In the genomic region with DNA sequence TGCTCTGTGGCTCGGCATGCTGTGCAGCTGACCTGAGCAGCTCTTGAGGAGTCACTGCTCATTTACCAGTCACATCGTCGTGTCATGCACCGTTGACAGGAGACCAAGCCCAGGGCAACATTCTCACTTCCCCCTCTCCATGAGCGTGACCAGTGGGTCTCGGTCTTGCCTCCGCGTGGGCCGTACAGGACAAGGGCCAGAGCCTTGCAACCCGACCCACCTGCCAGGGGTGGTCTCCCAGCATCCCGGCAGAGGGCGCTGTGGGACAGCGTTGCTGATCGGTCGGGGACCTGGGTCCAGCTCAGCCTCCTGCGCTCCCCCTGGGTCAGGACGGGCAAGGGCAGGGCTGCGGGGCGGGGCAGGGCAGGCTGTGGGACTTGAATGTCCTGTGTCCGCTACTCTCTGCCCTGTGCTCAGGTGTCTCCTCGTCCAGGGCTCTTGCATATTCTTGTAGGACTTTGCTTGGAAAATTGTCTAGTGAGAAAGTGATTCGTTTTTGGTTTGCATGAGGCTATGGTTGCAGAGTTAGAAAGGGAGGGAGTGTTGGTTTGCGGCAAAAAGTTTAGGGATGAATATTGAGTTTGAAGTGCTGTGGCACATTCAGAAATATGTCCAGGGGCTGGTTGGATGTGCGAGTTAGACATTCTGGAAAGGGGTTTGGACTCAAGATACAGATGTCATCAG, we compare ENCODE assay signal across 1 cellular context.
TF ChIP-seq lines count a peak whose summit lies in the region.

No MANE protein-coding gene starts in this region.

TF ChIP-seq in HepG2, 621 proteins besides CTCF, POLR2A, EP300 and RAD21 (continued from another document):
- TF ChIP-seq, protein P1, sequence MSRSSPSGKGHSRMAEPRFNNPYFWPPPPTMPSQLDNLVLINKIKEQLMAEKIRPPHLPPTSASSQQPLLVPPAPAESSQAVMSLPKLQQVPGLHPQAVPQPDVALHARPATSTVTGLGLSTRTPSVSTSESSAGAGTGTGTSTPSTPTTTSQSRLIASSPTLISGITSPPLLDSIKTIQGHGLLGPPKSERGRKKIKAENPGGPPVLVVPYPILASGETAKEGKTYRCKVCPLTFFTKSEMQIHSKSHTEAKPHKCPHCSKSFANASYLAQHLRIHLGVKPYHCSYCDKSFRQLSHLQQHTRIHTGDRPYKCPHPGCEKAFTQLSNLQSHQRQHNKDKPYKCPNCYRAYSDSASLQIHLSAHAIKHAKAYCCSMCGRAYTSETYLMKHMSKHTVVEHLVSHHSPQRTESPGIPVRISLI (CRISPR knock-in tag; IDR thresholded peaks at IDR 0.05; ENCODE audit: borderline replicate concordance): peak; percentile 28; the same call in 1 of the 2 replicates
- TF ChIP-seq KAT8 (CRISPR knock-in tag; IDR thresholded peaks at IDR 0.05) (peak; percentile 52; the same call in 1 of the 2 replicates), FOXO1 (CRISPR knock-in tag; IDR thresholded peaks at IDR 0.05) (peak; percentile 41), SPEN (CRISPR knock-in tag; IDR thresholded peaks at IDR 0.05; ENCODE audit: low read depth) (peak; percentile 55; the same call in 1 of the 2 replicates), SALL2 (CRISPR knock-in tag; IDR thresholded peaks at IDR 0.05) (0 out of 2 replicates have a peak, but pooled peaks have one; percentile 55), ELF3 (CRISPR knock-in tag; IDR thresholded peaks at IDR 0.05) (0 out of 2 replicates have a peak, but pooled peaks have one; percentile 12), ZMYM4 (CRISPR knock-in tag; IDR thresholded peaks at IDR 0.05) (peak; percentile 66; the same call in 1 of the 2 replicates), SOX5 (CRISPR knock-in tag; IDR thresholded peaks at IDR 0.05; ENCODE audit: borderline replicate concordance) (0 out of 2 replicates have a peak, but pooled peaks have one; percentile 32), EEA1 (CRISPR knock-in tag; IDR thresholded peaks at IDR 0.05; ENCODE audit: borderline replicate concordance) (peak; percentile 69; the same call in 1 of the 2 replicates), KDM2A (CRISPR knock-in tag; IDR thresholded peaks at IDR 0.05; ENCODE audit: borderline replicate concordance, low read depth) (peak; percentile 82), ZNF501 (CRISPR knock-in tag; IDR thresholded peaks at IDR 0.05) (peak; percentile 77; the same call in 1 of the 2 replicates), RXRA (CRISPR knock-in tag; IDR thresholded peaks at IDR 0.05) (peak; percentile 58), NFYC (CRISPR knock-in tag; IDR thresholded peaks at IDR 0.05) (no peak), SOX6 (IDR thresholded peaks at IDR 0.05) (no peak), SOX6 (CRISPR knock-in tag; IDR thresholded peaks at IDR 0.05) (peak; percentile 43; the same call in 1 of the 2 replicates)
- TF ChIP-seq, protein P2, sequence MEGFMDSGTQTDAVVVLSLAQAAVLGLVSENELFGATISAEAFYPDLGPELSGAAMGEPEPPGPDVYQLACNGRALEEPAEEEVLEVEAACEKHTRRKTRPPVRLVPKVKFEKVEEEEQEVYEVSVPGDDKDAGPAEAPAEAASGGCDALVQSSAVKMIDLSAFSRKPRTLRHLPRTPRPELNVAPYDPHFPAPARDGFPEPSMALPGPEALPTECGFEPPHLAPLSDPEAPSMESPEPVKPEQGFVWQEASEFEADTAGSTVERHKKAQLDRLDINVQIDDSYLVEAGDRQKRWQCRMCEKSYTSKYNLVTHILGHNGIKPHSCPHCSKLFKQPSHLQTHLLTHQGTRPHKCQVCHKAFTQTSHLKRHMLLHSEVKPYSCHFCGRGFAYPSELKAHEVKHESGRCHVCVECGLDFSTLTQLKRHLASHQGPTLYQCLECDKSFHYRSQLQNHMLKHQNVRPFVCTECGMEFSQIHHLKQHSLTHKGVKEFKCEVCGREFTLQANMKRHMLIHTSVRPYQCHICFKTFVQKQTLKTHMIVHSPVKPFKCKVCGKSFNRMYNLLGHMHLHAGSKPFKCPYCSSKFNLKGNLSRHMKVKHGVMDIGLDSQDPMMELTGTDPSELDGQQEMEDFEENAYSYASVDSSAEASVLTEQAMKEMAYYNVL (CRISPR knock-in tag; IDR thresholded peaks at IDR 0.05; ENCODE audit: borderline replicate concordance): 0 out of 2 replicates have a peak, but pooled peaks have one; percentile 30
- TF ChIP-seq, protein P3, sequence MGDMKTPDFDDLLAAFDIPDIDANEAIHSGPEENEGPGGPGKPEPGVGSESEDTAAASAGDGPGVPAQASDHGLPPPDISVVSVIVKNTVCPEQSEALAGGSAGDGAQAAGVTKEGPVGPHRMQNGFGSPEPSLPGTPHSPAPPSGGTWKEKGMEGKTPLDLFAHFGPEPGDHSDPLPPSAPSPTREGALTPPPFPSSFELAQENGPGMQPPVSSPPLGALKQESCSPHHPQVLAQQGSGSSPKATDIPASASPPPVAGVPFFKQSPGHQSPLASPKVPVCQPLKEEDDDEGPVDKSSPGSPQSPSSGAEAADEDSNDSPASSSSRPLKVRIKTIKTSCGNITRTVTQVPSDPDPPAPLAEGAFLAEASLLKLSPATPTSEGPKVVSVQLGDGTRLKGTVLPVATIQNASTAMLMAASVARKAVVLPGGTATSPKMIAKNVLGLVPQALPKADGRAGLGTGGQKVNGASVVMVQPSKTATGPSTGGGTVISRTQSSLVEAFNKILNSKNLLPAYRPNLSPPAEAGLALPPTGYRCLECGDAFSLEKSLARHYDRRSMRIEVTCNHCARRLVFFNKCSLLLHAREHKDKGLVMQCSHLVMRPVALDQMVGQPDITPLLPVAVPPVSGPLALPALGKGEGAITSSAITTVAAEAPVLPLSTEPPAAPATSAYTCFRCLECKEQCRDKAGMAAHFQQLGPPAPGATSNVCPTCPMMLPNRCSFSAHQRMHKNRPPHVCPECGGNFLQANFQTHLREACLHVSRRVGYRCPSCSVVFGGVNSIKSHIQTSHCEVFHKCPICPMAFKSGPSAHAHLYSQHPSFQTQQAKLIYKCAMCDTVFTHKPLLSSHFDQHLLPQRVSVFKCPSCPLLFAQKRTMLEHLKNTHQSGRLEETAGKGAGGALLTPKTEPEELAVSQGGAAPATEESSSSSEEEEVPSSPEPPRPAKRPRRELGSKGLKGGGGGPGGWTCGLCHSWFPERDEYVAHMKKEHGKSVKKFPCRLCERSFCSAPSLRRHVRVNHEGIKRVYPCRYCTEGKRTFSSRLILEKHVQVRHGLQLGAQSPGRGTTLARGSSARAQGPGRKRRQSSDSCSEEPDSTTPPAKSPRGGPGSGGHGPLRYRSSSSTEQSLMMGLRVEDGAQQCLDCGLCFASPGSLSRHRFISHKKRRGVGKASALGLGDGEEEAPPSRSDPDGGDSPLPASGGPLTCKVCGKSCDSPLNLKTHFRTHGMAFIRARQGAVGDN (CRISPR knock-in tag; IDR thresholded peaks at IDR 0.05): peak; percentile 72
- TF ChIP-seq, protein P4, sequence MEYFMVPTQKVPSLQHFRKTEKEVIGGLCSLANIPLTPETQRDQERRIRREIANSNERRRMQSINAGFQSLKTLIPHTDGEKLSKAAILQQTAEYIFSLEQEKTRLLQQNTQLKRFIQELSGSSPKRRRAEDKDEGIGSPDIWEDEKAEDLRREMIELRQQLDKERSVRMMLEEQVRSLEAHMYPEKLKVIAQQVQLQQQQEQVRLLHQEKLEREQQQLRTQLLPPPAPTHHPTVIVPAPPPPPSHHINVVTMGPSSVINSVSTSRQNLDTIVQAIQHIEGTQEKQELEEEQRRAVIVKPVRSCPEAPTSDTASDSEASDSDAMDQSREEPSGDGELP (IDR thresholded peaks at IDR 0.05; ENCODE audit: borderline replicate concordance, low read depth): peak; percentile 39; the same call in 1 of the 2 replicates
- TF ChIP-seq, protein P5, sequence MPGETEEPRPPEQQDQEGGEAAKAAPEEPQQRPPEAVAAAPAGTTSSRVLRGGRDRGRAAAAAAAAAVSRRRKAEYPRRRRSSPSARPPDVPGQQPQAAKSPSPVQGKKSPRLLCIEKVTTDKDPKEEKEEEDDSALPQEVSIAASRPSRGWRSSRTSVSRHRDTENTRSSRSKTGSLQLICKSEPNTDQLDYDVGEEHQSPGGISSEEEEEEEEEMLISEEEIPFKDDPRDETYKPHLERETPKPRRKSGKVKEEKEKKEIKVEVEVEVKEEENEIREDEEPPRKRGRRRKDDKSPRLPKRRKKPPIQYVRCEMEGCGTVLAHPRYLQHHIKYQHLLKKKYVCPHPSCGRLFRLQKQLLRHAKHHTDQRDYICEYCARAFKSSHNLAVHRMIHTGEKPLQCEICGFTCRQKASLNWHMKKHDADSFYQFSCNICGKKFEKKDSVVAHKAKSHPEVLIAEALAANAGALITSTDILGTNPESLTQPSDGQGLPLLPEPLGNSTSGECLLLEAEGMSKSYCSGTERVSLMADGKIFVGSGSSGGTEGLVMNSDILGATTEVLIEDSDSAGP (CRISPR knock-in tag; IDR thresholded peaks at IDR 0.05; ENCODE audit: borderline replicate concordance): peak; percentile 72
